ENCODE assay signal across 8 cellular contexts in the genomic region with DNA sequence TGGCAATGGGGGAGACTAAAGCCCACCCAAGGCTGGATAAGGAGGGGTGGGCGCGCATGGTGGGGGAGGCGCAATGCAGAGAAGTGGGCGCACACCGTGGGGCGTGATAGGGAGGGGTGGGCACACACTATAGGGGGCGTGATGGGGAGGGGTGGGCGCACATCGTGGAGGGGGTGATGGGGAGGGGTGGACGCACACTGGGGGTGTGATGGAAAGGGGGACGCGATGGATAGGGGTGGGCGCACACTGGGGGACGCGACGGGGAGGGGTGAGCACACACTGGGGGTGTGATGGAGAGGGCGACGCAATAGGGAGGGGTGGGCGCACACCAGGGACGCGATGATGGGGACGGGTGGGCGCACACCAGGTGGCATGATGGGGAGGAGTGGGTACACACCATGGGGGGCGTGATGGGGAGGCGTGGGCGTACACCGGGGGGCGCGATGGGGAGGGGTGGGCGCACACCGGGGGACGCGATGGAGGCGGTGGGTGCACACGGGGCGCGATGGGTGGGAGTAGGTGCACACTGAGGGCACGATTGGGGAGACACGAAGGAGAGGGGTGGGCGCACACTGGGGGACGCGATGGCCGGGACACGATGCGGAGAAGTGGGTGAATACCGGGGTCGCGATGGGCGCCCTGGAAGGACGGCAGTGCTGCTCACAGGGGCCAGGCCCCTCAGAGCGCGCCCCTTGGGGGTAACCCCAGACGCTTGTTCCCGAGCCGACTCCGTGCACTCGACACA. TPM values are rescaled to one million over a fixed set of nuclear protein-coding genes. Genes with fewer than 3 reads are reported as not detected.
A peak's percentile ranks its signal among the peaks of the same experiment; 100 is the strongest.
DNase-seq lines count a peak whose midpoint lies in the region; ATAC-seq, FAIRE-seq and TF ChIP-seq lines count a peak whose summit lies in the region.

No MANE protein-coding gene starts in this region.

- peaks cover 0 to 18% (median 5%) of the 10 kb centered on the region in 4 experiments; a peak in 4 of 7 replicates for H3K4me1 ChIP-seq in H1 (replicated peaks in 1 of 4; ENCODE audit: control insufficient read depth in 3 of 4, insufficient read depth in 4 of 4, low read length in 3 of 4)
- H3K4me1 ChIP-seq in neural progenitor cell: no peaks in the 10 kb centered on the region

- peaks cover 13% of the 10 kb centered on the region for H3K4me1 Mint-ChIP-seq in CD4-positive, alpha-beta T cell (ENCODE audit: low read depth)
- H3K4me1 Mint-ChIP-seq in neural progenitor cell: peaks cover 9% of the 10 kb centered on the region

- peaks cover 4% of the 10 kb centered on the region for H3K9me3 Mint-ChIP-seq in CD4-positive, alpha-beta T cell
- H3K9me3 Mint-ChIP-seq in neural progenitor cell: peaks cover 15% of the 10 kb centered on the region

- no peak overlapping the region for H2BK15ac ChIP-seq in H1 (ENCODE audit: low read length)

- no peak overlapping the region for H3K56ac ChIP-seq in H1 (replicated peaks; ENCODE audit: insufficient read length, low read depth, low read length)

- no peak overlapping the region for H2AFZ ChIP-seq in H1 (ENCODE audit: low read length)
- no peak overlapping the region for H2AFZ ChIP-seq in neural progenitor cell (replicated peaks)

- no peak overlapping the region for H3K27ac ChIP-seq in CD4-positive, alpha-beta T cell (ENCODE audit: low read depth, low read length)
- H3K27ac ChIP-seq in H1 (ENCODE audit: low read depth, low read length) (no peak overlapping the region), neural progenitor cell (no peak overlapping the region)

- peaks cover 3% of the 10 kb centered on the region for H3K9me3 ChIP-seq in CD4-positive, alpha-beta T cell (ENCODE audit: control insufficient read depth, low read length)
- H3K9me3 ChIP-seq in H1 (ENCODE audit: insufficient read depth in 2 of 2, low read depth in 1 of 2, low read length in 1 of 2): peaks cover 22 to 24% of the 10 kb centered on the region in 2 experiments; a peak in 3 of 4 replicates
- no peaks in the 10 kb centered on the region for H3K9me3 ChIP-seq in neural progenitor cell (ENCODE audit: low read depth)

- no peak overlapping the region for H2BK120ac ChIP-seq in H1 (replicated peaks; ENCODE audit: low read depth, low read length)

- H3F3A ChIP-seq in neural progenitor cell (ENCODE audit: low read depth): peaks cover 5% of the 10 kb centered on the region

- H3K27me3 ChIP-seq in CD4-positive, alpha-beta T cell (ENCODE audit: control insufficient read depth, insufficient read depth, low read length): no peaks in the 10 kb centered on the region
- peaks cover 0 to 10% (median 7%) of the 10 kb centered on the region in 4 experiments; a peak in 5 of 7 replicates for H3K27me3 ChIP-seq in H1 (replicated peaks in 1 of 4; ENCODE audit: control insufficient read depth in 3 of 4, extremely low read depth in 1 of 4, insufficient read depth in 3 of 4, low read length in 3 of 4)
- H3K27me3 ChIP-seq in neural progenitor cell: no peaks in the 10 kb centered on the region

- H4K5ac ChIP-seq in H1 (ENCODE audit: insufficient read length, low read depth, low read length): peak overlapping the region; percentile 54

- CTCF ChIA-PET in CD4-positive, alpha-beta T cell (lab: Charles Lee): interaction anchor here (0.9 to 1.0 kb wide), 2 partner anchors 16 to 58 kb away, joined by 3 to 5 read pairs; no protein-coding TSS in a partner anchor
- CTCF ChIA-PET in H1 (lab: Charles Lee; ENCODE audit: partially characterized antibody): interaction anchor here (0.9 kb wide), 1 partner anchor 13 kb away, joined by 3 read pairs; no protein-coding TSS in a partner anchor

- no peaks in the 10 kb centered on the region; a peak in 1 of 8 replicates for H3K36me3 ChIP-seq in H1 (ENCODE audit: control insufficient read depth in 2 of 4, insufficient read depth in 4 of 4, low read length in 3 of 4)
- no peaks in the 10 kb centered on the region for H3K36me3 ChIP-seq in neural progenitor cell

- DNase-seq in CD4-positive, alpha-beta T cell: peak in 1 of 10 experiments; percentile 9
- DNase-seq in LNCaP clone FGC (ENCODE audit: low read depth): no peak
- DNase-seq in H1 (ENCODE audit: low read depth in 1 of 2, low spot score in 2 of 2): no peak
- DNase-seq in neural progenitor cell (ENCODE audit: low spot score): no peak
- no peak for DNase-seq in NCI-H1417 treated with DMSO at 0.1 percent for 48 hours (lab: John Stamatoyannopoulos, UW)

- no peak for FAIRE-seq in H1 (lab: Jason Lieb, UNC)

- peaks cover 17% of the 10 kb centered on the region for H3K36me3 Mint-ChIP-seq in CD4-positive, alpha-beta T cell (ENCODE audit: low read depth)
- peaks cover 4% of the 10 kb centered on the region for H3K36me3 Mint-ChIP-seq in neural progenitor cell

- no peak for ATAC-seq in CD4-positive, alpha-beta T cell (ENCODE audit: poor library complexity)
- ATAC-seq in HG02610 (IDR thresholded peaks at IDR 0.05; ENCODE audit: unreplicated experiment): no peak
- no peak for ATAC-seq in GM21737 (IDR thresholded peaks at IDR 0.05; ENCODE audit: unreplicated experiment)
- no peak for ATAC-seq in GM21367 (IDR thresholded peaks at IDR 0.05; ENCODE audit: unreplicated experiment)

- H2BK20ac ChIP-seq in H1 (ENCODE audit: low read length): no peak overlapping the region

- peak overlapping the region; percentile 66 for H3K4me3 ChIP-seq in LNCaP clone FGC (ENCODE audit: low read depth, low read length)
- peak overlapping the region; percentile 61 to 81 (median 72) for H3K4me3 ChIP-seq in H1 (ENCODE audit: extremely low read depth in 1 of 4, insufficient read depth in 2 of 4, low read depth in 3 of 4, low read length in 4 of 4)
- peak overlapping the region; percentile 55 for H3K4me3 ChIP-seq in neural progenitor cell

- H2AK5ac ChIP-seq in H1 (ENCODE audit: low read depth, low read length): 0 out of 2 replicates have a peak overlapping the region, but pooled peaks have one; percentile 28

- H3K79me2 ChIP-seq in H1 (ENCODE audit: control insufficient read depth in 1 of 2, insufficient read depth in 2 of 2, low read length in 2 of 2): peaks cover 10 to 49% of the 10 kb centered on the region in 2 experiments
- peaks cover 46% of the 10 kb centered on the region for H3K79me2 ChIP-seq in neural progenitor cell (ENCODE audit: low read depth)

- no peak overlapping the region for H3K14ac ChIP-seq in H1 (ENCODE audit: insufficient read length)

- peaks cover 12% of the 10 kb centered on the region for H3K79me1 ChIP-seq in H1 (ENCODE audit: low read depth, low read length)

- 30% methylated on average over 10 of the region's 57 CpGs; no CpG with 5 or more reads in 1 of the 2 experiments for WGBS in H1 (ENCODE audit: extremely low coverage in 1 of 2, insufficient coverage in 1 of 2, insufficient read length in 1 of 2, insufficient replicate concordance in 2 of 2, low coverage in 1 of 2, low lambda C conversion rate in 2 of 2, missing lambda C conversion rate in 1 of 2), 2 experiments

- peak overlapping the region; percentile 87 for H3K18ac ChIP-seq in H1 (ENCODE audit: extremely low read depth, low read length)

- H3K4me2 ChIP-seq in H1 (ENCODE audit: insufficient read depth in 1 of 2, low read depth in 2 of 2, low read length in 2 of 2): peak overlapping the region; percentile 67 to 94
- H3K4me2 ChIP-seq in neural progenitor cell: peak overlapping the region; percentile 78

- H3K27me3 Mint-ChIP-seq in CD4-positive, alpha-beta T cell: no peaks in the 10 kb centered on the region
- H3K27me3 Mint-ChIP-seq in neural progenitor cell (ENCODE audit: insufficient read depth, low read depth): peaks cover 3% of the 10 kb centered on the region

- H3K23ac ChIP-seq in H1 (ENCODE audit: insufficient read length): no peak overlapping the region

- H3K23me2 ChIP-seq in H1 (ENCODE audit: low read depth, low read length): peaks cover 9% of the 10 kb centered on the region; the same call in 1 of the 2 replicates

- TF ChIP-seq EP300 in H1 (IDR thresholded peaks at IDR 0.05; ENCODE audit: borderline replicate concordance in 1 of 2, low read depth in 2 of 2, low read length in 2 of 2): no peak

- TF ChIP-seq POLR2A in H1 (IDR thresholded peaks at IDR 0.05; ENCODE audit: control extremely low read depth in 1 of 2, low read depth in 2 of 2, low read length in 2 of 2): no peak

- peaks cover 10 to 23% of the 10 kb centered on the region in 2 experiments for H4K20me1 ChIP-seq in H1 (replicated peaks in 1 of 2; ENCODE audit: control insufficient read depth in 1 of 2, insufficient read depth in 2 of 2, low read length in 2 of 2)
- peaks cover 45% of the 10 kb centered on the region for H4K20me1 ChIP-seq in neural progenitor cell (ENCODE audit: low read depth)

- intact Hi-C loops in CD4-positive, alpha-beta T cell (cut with DNase I, micrococcal nuclease): loop anchor here (1.0 to 5.0 kb wide), 7 partner anchors 15 to 1845 kb away; a partner anchor contains a TSS

- peak overlapping the region; percentile 77 for H3K27ac Mint-ChIP-seq in CD4-positive, alpha-beta T cell
- no peak overlapping the region for H3K27ac Mint-ChIP-seq in neural progenitor cell

- POLR2A ChIA-PET in CD4-positive, alpha-beta T cell (lab: Charles Lee): interaction anchor here (1.0 to 2.6 kb wide), 8 partner anchors 9 to 110 kb away, joined by 3 to 29 read pairs (median 8); a partner anchor contains a TSS
- POLR2A ChIA-PET in H1 (lab: Charles Lee; ENCODE audit: partially characterized antibody): interaction anchor here (0.8 to 1.5 kb wide), 6 partner anchors 10 to 314 kb away, joined by 3 to 5 read pairs (median 3); a partner anchor contains a TSS

- TF ChIP-seq CTCF in CD4-positive, alpha-beta T cell (IDR thresholded peaks at IDR 0.05): no peak
- TF ChIP-seq CTCF in LNCaP clone FGC (IDR thresholded peaks at IDR 0.05; ENCODE audit: control insufficient read depth, extremely low read depth, insufficient read depth) (no peak), H1 (IDR thresholded peaks at IDR 0.05; ENCODE audit: control extremely low read depth in 1 of 3, insufficient read depth in 1 of 3, low read depth in 1 of 3, low read length in 3 of 3) (no peak), neural progenitor cell (IDR thresholded peaks at IDR 0.05) (no peak)

- H3K9ac ChIP-seq in H1 (replicated peaks in 1 of 4; ENCODE audit: extremely low read depth in 1 of 4, low read depth in 3 of 4, low read length in 3 of 4) (peak overlapping the region; percentile 45 to 69 (median 50); a peak in 6 of 7 replicates), neural progenitor cell (no peak overlapping the region)

- no peak overlapping the region for H3K4ac ChIP-seq in H1 (replicated peaks; ENCODE audit: insufficient read length, low read depth, low read length)

- no peak overlapping the region; the same call in none of the 2 replicates for H4K8ac ChIP-seq in H1 (ENCODE audit: extremely low read depth, insufficient read depth, low read length)

- 0 out of 2 replicates have a peak overlapping the region, but pooled peaks have one; percentile 44 for H2BK5ac ChIP-seq in H1 (ENCODE audit: low read depth, low read length)

- no peak overlapping the region for H2BK12ac ChIP-seq in H1 (ENCODE audit: low read depth, low read length)

- H3K4me3 Mint-ChIP-seq in CD4-positive, alpha-beta T cell: peak overlapping the region; percentile 86
- H3K4me3 Mint-ChIP-seq in neural progenitor cell: peak overlapping the region; percentile 87

- TF ChIP-seq RAD21 in H1 (IDR thresholded peaks at IDR 0.05 in 1 of 2, conservative IDR thresholded peaks at IDR 0.05 in 1 of 2; ENCODE audit: low read depth in 2 of 2, low read length in 2 of 2): no peak

- peak overlapping the region; percentile 54 for H4K91ac ChIP-seq in H1 (replicated peaks; ENCODE audit: insufficient read length, low read length)

RNA-seq across cellular contexts. Expression of a gene that starts 0.9 kb away (rescaled TPM):
- 10 to 100 TPM; 82.8 to 91.2 TPM for total RNA-seq in CD4-positive, alpha-beta T cell
- total RNA-seq in H1 (2021; fragmentation: NEBNext Ultra II Directional; extraction: Animal tissue kit (Norgen Biotek cat#: 25700)): 95.0 and 96.8 TPM in 2 replicates
- polyA plus RNA-seq in H1 (2011; rRNA removed): 97.8 and 101 TPM in 2 replicates
- polyA plus RNA-seq in H1 (2011; cell fraction: cytosol; rRNA removed): 105 TPM
- 35.1 TPM for polyA plus RNA-seq in H1 (2011; cell fraction: nucleus; rRNA removed)
- 88.6 to 98.6 TPM (median 95.5 TPM) in 4 replicates for polyA plus RNA-seq in H1 (2012, experiment 1 of 2)
- polyA plus RNA-seq in H1 (2012, experiment 2 of 2): 117 TPM
- polyA plus RNA-seq in H1 (2013, experiment 1 of 2): 98.6 TPM
- polyA plus RNA-seq in H1 (2013, experiment 2 of 2): 104 TPM
- 47.9 and 48.2 TPM in 2 replicates for polyA minus RNA-seq in H1 (2011; rRNA and poly(A)+ RNA removed)
- 49.1 TPM for polyA minus RNA-seq in H1 (2011; cell fraction: cytosol; rRNA and poly(A)+ RNA removed)
- 39.7 TPM for polyA minus RNA-seq in H1 (2011; cell fraction: nucleus; rRNA and poly(A)+ RNA removed)
- total RNA-seq in neural progenitor cell (ENCODE audit: low replicate concordance): 117 and 135 TPM in 2 replicates

RNA-seq across cellular contexts. Expression of a gene that starts 15.3 kb away (rescaled TPM):
- 10 to 100 TPM; 89.9 to 96.8 TPM for total RNA-seq in CD4-positive, alpha-beta T cell
- total RNA-seq in H1 (2021; fragmentation: NEBNext Ultra II Directional; extraction: Animal tissue kit (Norgen Biotek cat#: 25700)): 93.0 and 101 TPM in 2 replicates
- 96.3 and 145 TPM in 2 replicates for polyA plus RNA-seq in H1 (2011; rRNA removed)
- 155 TPM for polyA plus RNA-seq in H1 (2011; cell fraction: cytosol; rRNA removed)
- polyA plus RNA-seq in H1 (2011; cell fraction: nucleus; rRNA removed): 199 TPM
- 118 to 169 TPM (median 137 TPM) in 4 replicates for polyA plus RNA-seq in H1 (2012, experiment 1 of 2)
- polyA plus RNA-seq in H1 (2012, experiment 2 of 2): 37.9 TPM
- polyA plus RNA-seq in H1 (2013, experiment 1 of 2): 64.7 TPM
- polyA plus RNA-seq in H1 (2013, experiment 2 of 2): 58.9 TPM
- 140 and 150 TPM in 2 replicates for polyA minus RNA-seq in H1 (2011; rRNA and poly(A)+ RNA removed)
- 77.9 TPM for polyA minus RNA-seq in H1 (2011; cell fraction: cytosol; rRNA and poly(A)+ RNA removed)
- polyA minus RNA-seq in H1 (2011; cell fraction: nucleus; rRNA and poly(A)+ RNA removed): 82.5 TPM
- 76.7 and 83.1 TPM in 2 replicates for total RNA-seq in neural progenitor cell (ENCODE audit: low replicate concordance)

RNA-seq across cellular contexts. Expression of a gene that starts 56.6 kb away (rescaled TPM):
- 10 to 100 TPM; 99.0 to 99.5 TPM for total RNA-seq in CD4-positive, alpha-beta T cell
- 124 and 130 TPM in 2 replicates for total RNA-seq in H1 (2021; fragmentation: NEBNext Ultra II Directional; extraction: Animal tissue kit (Norgen Biotek cat#: 25700))
- polyA plus RNA-seq in H1 (2011; rRNA removed): 88.9 and 90.8 TPM in 2 replicates
- polyA plus RNA-seq in H1 (2011; cell fraction: cytosol; rRNA removed): 98.5 TPM
- polyA plus RNA-seq in H1 (2011; cell fraction: nucleus; rRNA removed): 76.0 TPM
- polyA plus RNA-seq in H1 (2012, experiment 1 of 2): 76.4 to 95.3 TPM (median 87.0 TPM) in 4 replicates
- polyA plus RNA-seq in H1 (2012, experiment 2 of 2): 117 TPM
- 140 TPM for polyA plus RNA-seq in H1 (2013, experiment 1 of 2)
- polyA plus RNA-seq in H1 (2013, experiment 2 of 2): 172 TPM
- 63.7 and 69.2 TPM in 2 replicates for polyA minus RNA-seq in H1 (2011; rRNA and poly(A)+ RNA removed)
- 110 TPM for polyA minus RNA-seq in H1 (2011; cell fraction: cytosol; rRNA and poly(A)+ RNA removed)
- 39.1 TPM for polyA minus RNA-seq in H1 (2011; cell fraction: nucleus; rRNA and poly(A)+ RNA removed)
- 162 and 192 TPM in 2 replicates for total RNA-seq in neural progenitor cell (ENCODE audit: low replicate concordance)
